ENCODE assay signal across 28 cellular contexts in genomic region chr10:112769611-112770370, GRCh38.
"Had no signal": no experiment of that assay in that cellular context is flagged by ENCODE, and none has a peak within 500 bp of the region (broad histone marks: within the 10 kb centered on the region; RNA-seq: fewer than 3 reads in every experiment).

No MANE protein-coding gene starts in this region.

- H3K27me3 Mint-ChIP-seq: naive B cell; stimulated activated naive B cell treated with anti-CD40 and anti-IgM and Interleukin-4, amounts not matched to agents 10 μg/mL and 1 μg/mL and 100 μg/mL, for 72 hours; type B pancreatic cell had no signal

- H3K4me3 Mint-ChIP-seq: mesothelial cell of epicardium; naive B cell; natural killer cell; nephron progenitor cell; neural progenitor cell; stimulated activated naive B cell treated with anti-CD40 and anti-IgM and Interleukin-4, amounts not matched to agents 10 μg/mL and 1 μg/mL and 100 μg/mL, for 72 hours; type B pancreatic cell had no signal

- DNase-seq: islet precursor cell; left ventricle myocardium inferior; mesendoderm; naive B cell; natural killer cell; nephron progenitor cell; occipital lobe; psoas muscle; right lobe of liver; stimulated activated CD4-positive, alpha-beta T cell treated with anti-CD3 and anti-CD28 coated beads, Interleukin-12 subunit alpha, Interleukin-12 subunit beta, amount 100 ng/mL, for 4 hours; stimulated activated CD4-positive, alpha-beta T cell treated with anti-CD3 and anti-CD28 coated beads, Interleukin-15, amount 100 ng/mL, for 24 hours; stimulated activated CD4-positive, alpha-beta T cell treated with anti-CD3 and anti-CD28 coated beads, Interleukin-2, amount 100 ng/mL, for 24 hours; stimulated activated CD4-positive, alpha-beta T cell treated with anti-CD3 and anti-CD28 coated beads, Interleukin-4, amount 100 ng/mL, for 1 hour; stimulated activated naive B cell treated with anti-CD40 and anti-IgM and Interleukin-4, amounts not matched to agents 10 μg/mL and 1 μg/mL and 100 μg/mL, for 72 hours; stimulated activated naive CD8-positive, alpha-beta T cell treated with anti-CD3 and anti-CD28 coated beads, Interleukin-15, Interleukin-2, amounts not matched to agents 100 U/mL and 50 U/mL, for 24 hours; stomach; testis; thyroid gland; uterus had no signal

- H3K9ac ChIP-seq: neural progenitor cell, parathyroid adenoma had no signal

- H3K4me1 Mint-ChIP-seq: naive B cell; neural progenitor cell; stimulated activated naive B cell treated with anti-CD40 and anti-IgM and Interleukin-4, amounts not matched to agents 10 μg/mL and 1 μg/mL and 100 μg/mL, for 72 hours had no signal

- H3K27ac Mint-ChIP-seq: mesothelial cell of epicardium; natural killer cell; nephron progenitor cell; neural progenitor cell; stimulated activated naive B cell treated with anti-CD40 and anti-IgM and Interleukin-4, amounts not matched to agents 10 μg/mL and 1 μg/mL and 100 μg/mL, for 72 hours; type B pancreatic cell had no signal

- H3K9me3 Mint-ChIP-seq: natural killer cell; stimulated activated naive B cell treated with anti-CD40 and anti-IgM and Interleukin-4, amounts not matched to agents 10 μg/mL and 1 μg/mL and 100 μg/mL, for 72 hours had no signal

- H3K79me2 ChIP-seq: hepatocyte, parathyroid adenoma had no signal

- H3K36me3 ChIP-seq: left ventricle myocardium inferior, neural progenitor cell, neutrophil, right atrium auricular region, right lobe of liver, stomach, thyroid gland, uterus had no signal

- H2AFZ ChIP-seq: hepatocyte, neural progenitor cell, parathyroid adenoma had no signal

- H3K4me1 ChIP-seq: left ventricle myocardium inferior, parathyroid adenoma, right atrium auricular region, right lobe of liver, stomach, testis, thyroid gland, uterus had no signal

- H3K36me3 Mint-ChIP-seq: natural killer cell had no signal

- H3K9me3 ChIP-seq: left ventricle myocardium inferior, neutrophil, psoas muscle, right atrium auricular region, right lobe of liver, stomach, testis, thyroid gland, uterus had no signal

- H3K4me2 ChIP-seq: hepatocyte, neural progenitor cell had no signal

- H3K4me3 ChIP-seq: hepatocyte, left ventricle myocardium inferior, lung, neural progenitor cell, psoas muscle, right atrium auricular region, right lobe of liver, skin epidermis, stomach, testis, thyroid gland, uterus had no signal

- H3K27ac ChIP-seq: hepatocyte, left ventricle myocardium inferior, neural progenitor cell, neutrophil, parathyroid adenoma, psoas muscle, right atrium auricular region, right lobe of liver, stomach, testis, thyroid gland, uterus had no signal

- H3K27me3 ChIP-seq: hepatocyte, neural progenitor cell, neutrophil, right atrium auricular region, right lobe of liver, stomach, testis, thyroid gland, uterus had no signal
